ENCODE assay signal across 28 cellular contexts in genomic region chr12:55074771-55075170, GRCh38. TPM values are rescaled to one million over a fixed set of nuclear protein-coding genes. Genes with fewer than 3 reads are reported as not detected.
"Had no signal": no experiment of that assay in that cellular context is flagged by ENCODE, and none has a peak within 500 bp of the region (broad histone marks: within the 10 kb centered on the region; RNA-seq: fewer than 3 reads in every experiment).

No MANE protein-coding gene starts in this region.

- H3K4me3 ChIP-seq: lung, right atrium auricular region, thyroid gland had no signal

- H3K36me3 ChIP-seq: right atrium auricular region, thyroid gland had no signal

- ATAC-seq: activated CD4-positive, alpha-beta T cell treated with anti-CD3 and anti-CD28 coated beads for 36 hours; left lobe of liver had no signal

- H3K27ac Mint-ChIP-seq: activated CD4-positive, alpha-beta T cell treated with anti-CD3 and anti-CD28 coated beads for 36 hours; activated naive CD8-positive, alpha-beta T cell; dendritic cell treated with granulocyte-macrophage colony-stimulating factor and Interleukin-4, amounts not matched to agents 40 ng/mL and 50 ng/mL, for 4 days; T-helper 2 cell treated with Interferon-gamma antibody and Interleukin-4, amounts not matched to agents 5 μg/mL and 100 μg/mL, for 36 hours had no signal

- H3K9me3 ChIP-seq: right atrium auricular region, thyroid gland had no signal

- DNase-seq: activated CD4-positive, alpha-beta T cell treated with anti-CD3 and anti-CD28 coated beads for 36 hours; activated CD4-positive, alpha-beta T cell treated with anti-CD3 and anti-CD28 coated beads, Interleukin-2, amount 50 U/mL, for 48 hours; activated gamma-delta T cell; amniotic stem cell; foreskin fibroblast; glutamatergic neuron; hypothalamus; midbrain; occipital lobe; stimulated activated CD4-positive, alpha-beta T cell treated with anti-CD3 and anti-CD28 coated beads, Interleukin-12 subunit alpha, Interleukin-12 subunit beta, amount 100 ng/mL, for 4 hours; stimulated activated CD4-positive, alpha-beta T cell treated with anti-CD3 and anti-CD28 coated beads, Interleukin-1b, Interleukin-23, amount 100 ng/mL, for 48 hours; stimulated activated CD8-positive, alpha-beta memory T cell treated with anti-CD3 and anti-CD28 coated beads, Interleukin-4, amount 100 ng/mL, for 48 hours; stimulated activated naive CD4-positive, alpha-beta T cell treated with Interleukin-2 at 50 U/mL for 16 hours; thyroid gland had no signal

- H3K4me3 Mint-ChIP-seq: activated CD4-positive, alpha-beta T cell treated with anti-CD3 and anti-CD28 coated beads for 36 hours; activated naive CD8-positive, alpha-beta T cell; dendritic cell treated with granulocyte-macrophage colony-stimulating factor and Interleukin-4, amounts not matched to agents 40 ng/mL and 50 ng/mL, for 4 days; T-helper 2 cell treated with Interferon-gamma antibody and Interleukin-4, amounts not matched to agents 5 μg/mL and 100 μg/mL, for 36 hours had no signal

- H3K4me1 ChIP-seq: right atrium auricular region, thyroid gland had no signal

- H3K36me3 Mint-ChIP-seq: activated naive CD8-positive, alpha-beta T cell had no signal

- H3K27ac ChIP-seq: epithelial cell of prostate, right atrium auricular region, thyroid gland had no signal

- H3K27me3 ChIP-seq: right atrium auricular region, thyroid gland had no signal

- H3K9me3 Mint-ChIP-seq: dendritic cell treated with granulocyte-macrophage colony-stimulating factor and Interleukin-4, amounts not matched to agents 40 ng/mL and 50 ng/mL, for 4 days; T-helper 2 cell treated with Interferon-gamma antibody and Interleukin-4, amounts not matched to agents 5 μg/mL and 100 μg/mL, for 36 hours had no signal

RNA-seq across cellular contexts. Expression of gene OR9K2, which starts 51.4 kb away (rescaled TPM):
- total RNA-seq: activated CD4-positive, alpha-beta T cell treated with anti-CD3 and anti-CD28 coated beads for 36 hours; chondrocyte; left lobe of liver; lung; myocyte; posterior vena cava; right atrium auricular region; subcutaneous adipose tissue; thyroid gland; urinary bladder had no signal
- polyA plus RNA-seq: keratinocyte, lung, neural cell, urinary bladder had no signal

RNA-seq across cellular contexts. Expression of gene NEUROD4, which starts 55.0 kb away (rescaled TPM):
- total RNA-seq: activated CD4-positive, alpha-beta T cell treated with anti-CD3 and anti-CD28 coated beads for 36 hours; chondrocyte; left lobe of liver; lung; myocyte; posterior vena cava; right atrium auricular region; subcutaneous adipose tissue; thyroid gland had no signal
- polyA plus RNA-seq: keratinocyte, lung, neural cell, urinary bladder had no signal
